ENCODE assay signal across 8 cellular contexts in the genomic region with DNA sequence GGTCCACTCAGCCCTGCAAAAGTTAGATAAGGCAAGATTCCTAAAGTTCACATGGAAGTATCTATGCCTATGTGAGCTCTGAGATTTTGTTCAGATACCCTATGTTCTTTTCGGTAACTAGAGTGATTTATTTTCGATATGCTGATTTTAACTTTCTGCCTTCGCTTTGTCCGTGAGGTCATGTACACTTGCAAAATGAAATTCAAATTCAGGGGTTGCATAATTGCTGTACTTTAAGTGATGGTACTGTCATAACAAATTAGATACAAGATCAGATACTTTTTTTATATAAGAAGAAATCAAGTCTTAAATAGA. TPM values are rescaled to one million over a fixed set of nuclear protein-coding genes. Genes with fewer than 3 reads are reported as not detected.
DNase-seq lines count a peak whose midpoint lies in the region; ATAC-seq and TF ChIP-seq lines count a peak whose summit lies in the region.

No MANE protein-coding gene starts in this region.

- H3K27me3 ChIP-seq in foreskin keratinocyte: no peaks in the 10 kb centered on the region

- no peak for TF ChIP-seq CTCF in foreskin keratinocyte (conservative IDR thresholded peaks at IDR 0.05)
- TF ChIP-seq CTCF in GM13977 (IDR thresholded peaks at IDR 0.05; ENCODE audit: extremely low read depth, insufficient read depth, missing control alignments): no peak

- no peaks in the 10 kb centered on the region for H3K9me3 Mint-ChIP-seq in activated naive CD4-positive, alpha-beta T cell treated with anti-CD3 and anti-CD28 coated beads, Interleukin-2, amount 10 ng/mL, durations not matched to agents 7 days and 5 days
- no peaks in the 10 kb centered on the region for H3K9me3 Mint-ChIP-seq in T-cell

- peaks cover 10% of the 10 kb centered on the region for H3K4me1 ChIP-seq in foreskin keratinocyte

- POLR2A ChIA-PET in T-cell (lab: Charles Lee): no interaction called here

- peaks cover 8% of the 10 kb centered on the region for H3K27me3 Mint-ChIP-seq in activated naive CD4-positive, alpha-beta T cell treated with anti-CD3 and anti-CD28 coated beads, Interleukin-2, amount 10 ng/mL, durations not matched to agents 7 days and 5 days
- H3K27me3 Mint-ChIP-seq in T-cell: peaks cover 3 to 6% of the 10 kb centered on the region in 2 donors

- H3K4me1 Mint-ChIP-seq in activated naive CD4-positive, alpha-beta T cell treated with anti-CD3 and anti-CD28 coated beads, Interleukin-2, amount 10 ng/mL, durations not matched to agents 7 days and 5 days: peaks cover 31% of the 10 kb centered on the region
- peaks cover 26 to 31% (median 27%) of the 10 kb centered on the region in 3 donors for H3K4me1 Mint-ChIP-seq in T-cell

- H3K27ac Mint-ChIP-seq in activated naive CD4-positive, alpha-beta T cell treated with anti-CD3 and anti-CD28 coated beads, Interleukin-2, amount 10 ng/mL, durations not matched to agents 7 days and 5 days: peak overlapping the region; percentile 85
- peak overlapping the region; percentile 79 to 88 for H3K27ac Mint-ChIP-seq in T-cell

- H3K27ac ChIP-seq in foreskin keratinocyte (peak overlapping the region; percentile 64), skin epidermis (peak overlapping the region in 20 of 21 experiments; percentile 77 to 99 (median 97))

- CTCF ChIA-PET in activated naive CD4-positive, alpha-beta T cell treated with anti-CD3 and anti-CD28 coated beads, Interleukin-2, amount 10 ng/mL, durations not matched to agents 7 days and 5 days (lab: Charles Lee): no interaction called here
- CTCF ChIA-PET in T-cell (lab: Charles Lee): interaction anchor here (0.5 to 0.7 kb wide), 2 partner anchors 41 to 53 kb away, joined by 3 to 4 read pairs; partner anchors contain the start of gene ZNF483 (in 1 of the 2)

- H3K4me3 ChIP-seq in skin epidermis: peak overlapping the region; percentile 70 to 99 (median 91)

- H3K36me3 Mint-ChIP-seq in activated naive CD4-positive, alpha-beta T cell treated with anti-CD3 and anti-CD28 coated beads, Interleukin-2, amount 10 ng/mL, durations not matched to agents 7 days and 5 days: peaks cover 7% of the 10 kb centered on the region
- H3K36me3 Mint-ChIP-seq in T-cell: no peaks in the 10 kb centered on the region

- ATAC-seq in T-cell (replicated peaks in 1 of 4) (no peak), foreskin keratinocyte (no peak)

- DNase-seq in activated naive CD4-positive, alpha-beta T cell treated with anti-CD3 and anti-CD28 coated beads, Interleukin-2, amount 10 ng/mL, durations not matched to agents 7 days and 5 days: no peak
- DNase-seq in activated naive CD4-positive, alpha-beta T cell treated with anti-CD3 and anti-CD28 coated beads, Interleukin-2, amount 50 U/mL, for 16 hours: no peak
- DNase-seq in T-cell: no peak
- DNase-seq in foreskin keratinocyte: no peak
- no peak for DNase-seq in T-helper 9 cell
- DNase-seq in GM13977 (ENCODE audit: low spot score): no peak
- no peak for DNase-seq in stimulated activated CD4-positive, alpha-beta T cell treated with anti-CD3 and anti-CD28 coated beads, Interleukin-15, amount 100 ng/mL, for 24 hours

- peak overlapping the region; percentile 78 for H3K4me3 Mint-ChIP-seq in activated naive CD4-positive, alpha-beta T cell treated with anti-CD3 and anti-CD28 coated beads, Interleukin-2, amount 10 ng/mL, durations not matched to agents 7 days and 5 days
- H3K4me3 Mint-ChIP-seq in T-cell: peak overlapping the region; percentile 80 to 84 (median 82)

- in situ Hi-C loops in GM13977 (cut with MboI; ENCODE audit: low pct_unique_long_range_greater_than_20kb, low sequenced_read_pairs, unreplicated experiment): no loop called here

RNA-seq across cellular contexts. Expression of gene ECPAS, which starts 0.3 kb away (rescaled TPM):
- total RNA-seq in T-cell (10 to 100 TPM; 50.5 to 67.1 (median 63.1) TPM), foreskin keratinocyte (56.1 and 56.7 TPM in 2 replicates)
- polyA plus RNA-seq in foreskin keratinocyte: 18.5 and 21.8 TPM in 2 replicates

RNA-seq across cellular contexts. Expression of gene ZNF483, which starts 40.5 kb away (rescaled TPM):
- total RNA-seq in T-cell (10 to 100 TPM; 13.5 to 21.5 (median 16.5) TPM), foreskin keratinocyte (1.8 and 2.3 TPM in 2 replicates)
- polyA plus RNA-seq in foreskin keratinocyte: 0.17 and 0.25 TPM in 2 replicates
